ENCODE assay signal across 8 cellular contexts in genomic region chr2:127386764-127387654, GRCh38. TPM values are rescaled to one million over a fixed set of nuclear protein-coding genes. Genes with fewer than 3 reads are reported as not detected.
DNase-seq lines count a peak whose midpoint lies in the region; ATAC-seq, FAIRE-seq and TF ChIP-seq lines count a peak whose summit lies in the region.

No MANE protein-coding gene starts in this region.

- H3K9me3 Mint-ChIP-seq in T-helper 1 cell treated with Interleukin-12 subunit alpha and Interleukin-12 subunit beta and Interleukin-4 antibody, amounts not matched to agents 30 μg/mL and 1 μg/mL, for 36 hours: no peaks in the 10 kb centered on the region

- no peaks in the 10 kb centered on the region for H3K27me3 ChIP-seq in right cardiac atrium (ENCODE audit: control insufficient read depth, insufficient read depth)

- H3K27me3 Mint-ChIP-seq in T-helper 1 cell treated with Interleukin-12 subunit alpha and Interleukin-12 subunit beta and Interleukin-4 antibody, amounts not matched to agents 30 μg/mL and 1 μg/mL, for 36 hours (ENCODE audit: low read depth): no peaks in the 10 kb centered on the region

- DNase-seq in GM12865 (ENCODE audit: low read depth) (peak; percentile 96), NCI-H1436 (lab: John Stamatoyannopoulos, UW) (peak; percentile 82), amniotic stem cell (lab: John Stamatoyannopoulos, UW) (peak; percentile 64), right cardiac atrium (peak; percentile 86 to 94 (median 94)), pulmonary artery endothelial cell (ENCODE audit: low read depth, low spot score) (peak; percentile 68), urothelium cell line (ENCODE audit: low spot score) (peak; percentile 93)

- intact Hi-C loops in right cardiac atrium (cut with DNase I): no loop called here

- H3K27ac ChIP-seq in right cardiac atrium (ENCODE audit: low read length): peak overlapping the region; percentile 93

- no peaks in the 10 kb centered on the region for H3K9me3 ChIP-seq in right cardiac atrium (ENCODE audit: control insufficient read depth, low read length)

- peak overlapping the region; percentile 63 for H3K4me3 ChIP-seq in GM12865 (ENCODE audit: low read depth, low read length)
- peak overlapping the region; percentile 88 for H3K4me3 ChIP-seq in right cardiac atrium (ENCODE audit: low read length)

- H3K4me1 ChIP-seq in right cardiac atrium (ENCODE audit: control insufficient read depth, insufficient read depth, low read length): peaks cover 3% of the 10 kb centered on the region

- under 1% methylated on average over 58 of the region's 58 CpGs for WGBS in right cardiac atrium

- peak overlapping the region; percentile 93 for H3K4me3 Mint-ChIP-seq in T-helper 1 cell treated with Interleukin-12 subunit alpha and Interleukin-12 subunit beta and Interleukin-4 antibody, amounts not matched to agents 30 μg/mL and 1 μg/mL, for 36 hours

- peaks cover 2% of the 10 kb centered on the region for H3K36me3 Mint-ChIP-seq in T-helper 1 cell treated with Interleukin-12 subunit alpha and Interleukin-12 subunit beta and Interleukin-4 antibody, amounts not matched to agents 30 μg/mL and 1 μg/mL, for 36 hours (ENCODE audit: low read depth)

- H3K4me1 Mint-ChIP-seq in T-helper 1 cell treated with Interleukin-12 subunit alpha and Interleukin-12 subunit beta and Interleukin-4 antibody, amounts not matched to agents 30 μg/mL and 1 μg/mL, for 36 hours (ENCODE audit: low read depth): peaks cover 47% of the 10 kb centered on the region

- ATAC-seq in HG02763 (IDR thresholded peaks at IDR 0.05; ENCODE audit: unreplicated experiment) (peak; percentile 65), right cardiac atrium (peak; percentile 89 to 90)

- H3K27ac Mint-ChIP-seq in T-helper 1 cell treated with Interleukin-12 subunit alpha and Interleukin-12 subunit beta and Interleukin-4 antibody, amounts not matched to agents 30 μg/mL and 1 μg/mL, for 36 hours: peak overlapping the region; percentile 94

- TF ChIP-seq CTCF in GM12865 (IDR thresholded peaks at IDR 0.05; ENCODE audit: insufficient read depth, low read depth, low read length, missing control alignments): no peak

- peak; percentile 91 for FAIRE-seq in urothelium cell line (lab: Jason Lieb, UNC)

RNA-seq across cellular contexts. Expression of gene MAP3K2, which starts 0.8 kb away (rescaled TPM):
- total RNA-seq in right cardiac atrium (10 to 100 TPM; 25.9 to 34.3 (median 32.1) TPM), pulmonary artery endothelial cell (16.9 and 25.2 TPM in 2 replicates)
- 4.3 TPM for polyA plus RNA-seq in right cardiac atrium

RNA-seq across cellular contexts. Expression of gene PROC, which starts 31.2 kb away (rescaled TPM):
- total RNA-seq in right cardiac atrium (not detected), pulmonary artery endothelial cell (not detected in 2 replicates)
- polyA plus RNA-seq in right cardiac atrium: 0.18 TPM

Comparison
In these comparisons a context has a peak if more than half of its experiments do, and no peak if none do; other contexts are left out.
1. Peak in every context shown above with its lines: DNase-seq, ATAC-seq, H3K4me3 ChIP-seq and H3K27ac ChIP-seq.